ENCODE assay signal across 9 cellular contexts in genomic region chr2:126777620-126777978, GRCh38.
DNase-seq lines count a peak whose midpoint lies in the region; ATAC-seq and TF ChIP-seq lines count a peak whose summit lies in the region.
"Had no signal": no experiment of that assay in that cellular context is flagged by ENCODE, and none has a peak within 500 bp of the region (broad histone marks: within the 10 kb centered on the region; RNA-seq: fewer than 3 reads in every experiment).

No MANE protein-coding gene starts in this region.

- no peaks in the 10 kb centered on the region for H3K79me2 ChIP-seq in smooth muscle cell (ENCODE audit: low read depth)

- no peak overlapping the region for H3K27ac Mint-ChIP-seq in mesothelial cell of epicardium

- no peak overlapping the region for H3K4me3 ChIP-seq in smooth muscle cell

- DNase-seq in mesothelial cell of epicardium (ENCODE audit: low spot score in 2 of 2, unreplicated experiment in 2 of 2) (no peak), NCI-H2029 treated with DMSO at 0.1 percent for 48 hours (lab: John Stamatoyannopoulos, UW) (no peak), smooth muscle cell (lab: John Stamatoyannopoulos, UW; ENCODE audit: unreplicated experiment) (no peak), kidney glomerular epithelial cell (lab: John Stamatoyannopoulos, UW) (no peak)
- no peak for DNase-seq in stimulated activated CD4-positive, alpha-beta T cell treated with anti-CD3 and anti-CD28 coated beads, Interleukin-1b, Interleukin-23, amount 100 ng/mL, for 48 hours

- H3K27me3 ChIP-seq in smooth muscle cell (ENCODE audit: low read depth), result peaks cover 30% of the 10 kb centered on the region
- H3K27me3 ChIP-seq: ascending aorta had no signal

- H4K20me1 ChIP-seq in smooth muscle cell (ENCODE audit: low read depth), result no peaks in the 10 kb centered on the region

- H3K4me2 ChIP-seq in smooth muscle cell, result no peak overlapping the region

- H3K4me1 Mint-ChIP-seq in mesothelial cell of epicardium, result peaks cover 7% of the 10 kb centered on the region

- no peak overlapping the region for H3K9ac ChIP-seq in smooth muscle cell (ENCODE audit: low read depth)

- no peaks in the 10 kb centered on the region for H3F3A ChIP-seq in smooth muscle cell (ENCODE audit: low read depth)

- WGBS in smooth muscle cell (ENCODE audit: low lambda C conversion rate), result 35% methylated on average over 3 of the region's 3 CpGs

- no peak overlapping the region for H3K27ac ChIP-seq in smooth muscle cell (ENCODE audit: low read depth)

- H3K36me3 Mint-ChIP-seq in mesothelial cell of epicardium, result no peaks in the 10 kb centered on the region

- H3K27me3 Mint-ChIP-seq in mesothelial cell of epicardium (ENCODE audit: low read depth), result peaks cover 59% of the 10 kb centered on the region

- no peaks in the 10 kb centered on the region for H3K9me3 ChIP-seq in smooth muscle cell (replicated peaks; ENCODE audit: low read depth)
- H3K9me3 ChIP-seq: ascending aorta had no signal

- H3K9me3 Mint-ChIP-seq in mesothelial cell of epicardium, result no peaks in the 10 kb centered on the region

- no peaks in the 10 kb centered on the region for H3K4me1 ChIP-seq in smooth muscle cell (ENCODE audit: low read depth)
- H3K4me1 ChIP-seq: ascending aorta had no signal

- ATAC-seq in GM18499 (IDR thresholded peaks at IDR 0.05; ENCODE audit: insufficient read depth, unreplicated experiment) (peak; percentile 7), GM21529 (IDR thresholded peaks at IDR 0.05; ENCODE audit: unreplicated experiment) (peak; percentile 9)

- no peaks in the 10 kb centered on the region for H3K36me3 ChIP-seq in smooth muscle cell (ENCODE audit: low read depth)
- H3K36me3 ChIP-seq: ascending aorta had no signal

- no peak overlapping the region for H2AFZ ChIP-seq in smooth muscle cell (ENCODE audit: low read depth)

- TF ChIP-seq CTCF in LNCAP (IDR thresholded peaks at IDR 0.05) (0 out of 2 replicates have a peak, but pooled peaks have one; percentile 6), mesothelial cell of epicardium (IDR thresholded peaks at IDR 0.05; ENCODE audit: unreplicated experiment) (no peak), smooth muscle cell (IDR thresholded peaks at IDR 0.05; ENCODE audit: borderline replicate concordance, insufficient read depth, poor library complexity, severe bottlenecking) (no peak)

- peak overlapping the region; percentile 88 for H3K4me3 Mint-ChIP-seq in mesothelial cell of epicardium
